Comparison of ENCODE assay signal across 8 cellular contexts in the genomic region with DNA sequence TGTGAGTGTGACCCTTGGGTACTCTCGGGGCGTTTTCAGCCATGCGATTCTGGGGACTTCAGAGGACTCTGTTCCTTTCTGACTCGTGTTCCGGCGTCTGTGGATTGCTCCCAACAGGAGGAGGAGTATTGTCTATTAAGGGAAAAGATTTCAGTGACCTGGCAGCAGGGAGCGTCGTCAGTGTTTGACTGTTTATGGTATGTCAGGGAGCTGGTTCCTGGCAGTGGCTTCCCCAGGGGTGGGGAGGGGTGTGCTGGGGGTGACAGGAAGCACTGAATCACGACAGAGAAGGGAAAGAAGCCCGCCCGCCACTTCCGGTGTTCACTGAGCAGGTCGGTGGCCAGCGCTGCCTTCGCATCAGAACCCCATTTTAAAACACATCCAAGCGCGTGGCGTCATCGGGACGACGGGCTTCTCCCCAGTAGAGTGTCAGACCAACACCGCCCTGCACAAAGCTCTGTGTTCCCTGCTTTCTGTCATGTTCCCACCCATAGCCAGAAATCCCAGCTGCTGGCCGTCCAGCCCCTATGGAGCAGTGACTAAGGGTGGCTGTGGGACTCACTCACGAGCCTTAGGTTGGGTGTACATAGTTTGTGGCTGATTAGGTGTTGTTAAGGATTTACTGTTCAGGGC.
DNase-seq lines count a peak whose midpoint lies in the region; TF ChIP-seq lines count a peak whose summit lies in the region.

No MANE protein-coding gene starts in this region.

- H3K27ac Mint-ChIP-seq in activated naive CD8-positive, alpha-beta T cell: peak overlapping the region; percentile 74

- H3K36me3 ChIP-seq in Loucy (ENCODE audit: insufficient read depth, low read length): no peaks in the 10 kb centered on the region

- no peaks in the 10 kb centered on the region for H3K27me3 ChIP-seq in Loucy (ENCODE audit: insufficient read depth, low read length, poor library complexity, severe bottlenecking)

- H3K9me2 ChIP-seq in Loucy (replicated peaks; ENCODE audit: low read depth, low read length): no peaks in the 10 kb centered on the region

- H2AFZ ChIP-seq in Loucy (ENCODE audit: low read length): peak overlapping the region; percentile 63; the same call in 1 of the 2 replicates

- no peak overlapping the region for H3K9ac ChIP-seq in Loucy (ENCODE audit: low read depth, low read length, poor library complexity, severe bottlenecking)

- H4K20me1 ChIP-seq in Loucy (ENCODE audit: insufficient read depth, low read length, poor library complexity, severe bottlenecking): no peaks in the 10 kb centered on the region

- H3K4me2 ChIP-seq in Loucy (ENCODE audit: low read depth, low read length, poor library complexity, severe bottlenecking): peak overlapping the region; percentile 59

- H3K4me3 ChIP-seq in Loucy (ENCODE audit: low read length, poor library complexity, severe bottlenecking): peak overlapping the region; percentile 42

- TF ChIP-seq CTCF in GM10248 (IDR thresholded peaks at IDR 0.05; ENCODE audit: control extremely low read depth, extremely low read depth, low read depth, missing control alignments) (no peak), Loucy (conservative IDR thresholded peaks at IDR 0.05; ENCODE audit: low read length) (no peak)

- peaks cover 33% of the 10 kb centered on the region for H3K4me1 Mint-ChIP-seq in activated naive CD8-positive, alpha-beta T cell (ENCODE audit: low read depth)

- no peaks in the 10 kb centered on the region for H3K79me2 ChIP-seq in Loucy (ENCODE audit: insufficient read depth, low read length)

- H3K4me3 Mint-ChIP-seq in activated naive CD8-positive, alpha-beta T cell: peak overlapping the region; percentile 75

- POLR2A ChIA-PET in GM10248 (lab: Yijun Ruan, JAX): no interaction called here

- H3F3A ChIP-seq in Loucy (ENCODE audit: low read depth): no peaks in the 10 kb centered on the region

- H3K9me3 Mint-ChIP-seq in activated naive CD8-positive, alpha-beta T cell (ENCODE audit: low read depth): no peaks in the 10 kb centered on the region

- H3K27me3 Mint-ChIP-seq in activated naive CD8-positive, alpha-beta T cell: peaks cover 1% of the 10 kb centered on the region

- DNase-seq in GM10248 (ENCODE audit: extremely low spot score) (peak; percentile 40), kidney tubule cell (ENCODE audit: low spot score) (peak; percentile 79), NOMO-1 treated with dmso at 0.1 percent for 144 hours (lab: John Stamatoyannopoulos, UW; ENCODE audit: unreplicated experiment) (no peak), NAMALWA (ENCODE audit: low spot score) (no peak)
- peak; percentile 62 for DNase-seq in stimulated activated CD4-positive, alpha-beta T cell treated with anti-CD3 and anti-CD28 coated beads, Interleukin-2, amount 100 ng/mL, for 4 hours (ENCODE audit: low read depth)
- DNase-seq in NK-92 treated with Interleukin-12 subunit alpha and Interleukin-12 subunit beta, amount 100 ng/mL, for 24 hours (lab: John Stamatoyannopoulos, UW): no peak

- H3K4me1 ChIP-seq in Loucy (ENCODE audit: insufficient read depth, low read length, poor library complexity, severe bottlenecking): peaks cover 8% of the 10 kb centered on the region

- no peaks in the 10 kb centered on the region for H3K36me3 Mint-ChIP-seq in activated naive CD8-positive, alpha-beta T cell

- H3K9me3 ChIP-seq in Loucy (ENCODE audit: insufficient read depth, low read depth, low read length): no peaks in the 10 kb centered on the region

- CTCF ChIA-PET in GM10248 (lab: Yijun Ruan, JAX): interaction anchor here (1.2 to 1.5 kb wide), 2 partner anchors 12 to 70 kb away, joined by 3 read pairs; no protein-coding TSS in a partner anchor

Comparison
In these comparisons a context has a peak if more than half of its experiments do, and no peak if none do; other contexts are left out.
1. DNase-seq: peak in GM10248 (single experiment), kidney tubule cell (single experiment) and stimulated activated CD4-positive, alpha-beta T cell treated with anti-CD3 and anti-CD28 coated beads, Interleukin-2, amount 100 ng/mL, for 4 hours (single experiment); none in NK-92 treated with Interleukin-12 subunit alpha and Interleukin-12 subunit beta, amount 100 ng/mL, for 24 hours (single experiment), NOMO-1 treated with dmso at 0.1 percent for 144 hours (single experiment) and NAMALWA (single experiment).